In genomic region chrX:23736030-23736429, GRCh38 we compare ENCODE assay signal across 25 cellular contexts. TPM values are rescaled to one million over a fixed set of nuclear protein-coding genes. Genes with fewer than 3 reads are reported as not detected.
DNase-seq lines count a peak whose midpoint lies in the region; ATAC-seq and TF ChIP-seq lines count a peak whose summit lies in the region.
"Had no signal": no experiment of that assay in that cellular context is flagged by ENCODE, and none has a peak within 500 bp of the region (broad histone marks: within the 10 kb centered on the region; RNA-seq: fewer than 3 reads in every experiment).

No MANE protein-coding gene starts in this region.

- H4K20me1 ChIP-seq in PC-9 (ENCODE audit: insufficient read depth): 0 out of 2 replicates have a peak, but pooled peaks cover 5% of the 10 kb centered on the region

- H3K27ac ChIP-seq in Panc1 (ENCODE audit: low read length) (no peak overlapping the region), PC-9 (no peak overlapping the region)
- H3K27ac ChIP-seq: esophagus squamous epithelium, heart left ventricle, neural progenitor cell, skin epidermis had no signal

- no peaks in the 10 kb centered on the region for H3K9me3 ChIP-seq in Panc1 (ENCODE audit: control insufficient read depth, insufficient read depth, low read depth, low read length)
- H3K9me3 ChIP-seq in PC-9 (ENCODE audit: insufficient read depth, low read depth): no peaks in the 10 kb centered on the region
- H3K9me3 ChIP-seq: esophagus squamous epithelium, heart left ventricle had no signal

- H3K4me1 Mint-ChIP-seq in T-helper 1 cell treated with Interleukin-12 subunit alpha and Interleukin-12 subunit beta and Interleukin-4 antibody, amounts not matched to agents 30 μg/mL and 1 μg/mL, for 36 hours (ENCODE audit: low read depth): peaks cover 26% of the 10 kb centered on the region
- H3K4me1 Mint-ChIP-seq: neural progenitor cell had no signal

- TF ChIP-seq CTCF in LNCaP clone FGC (IDR thresholded peaks at IDR 0.05; ENCODE audit: control insufficient read depth, extremely low read depth, insufficient read depth) (no peak), Panc1 (IDR thresholded peaks at IDR 0.05) (no peak), fibroblast of villous mesenchyme (IDR thresholded peaks at IDR 0.05; ENCODE audit: insufficient read depth, low read depth, low read length) (no peak), PC-9 (conservative IDR thresholded peaks at IDR 0.05) (no peak)

- no peaks in the 10 kb centered on the region for H3K9me3 Mint-ChIP-seq in T-helper 1 cell treated with Interleukin-12 subunit alpha and Interleukin-12 subunit beta and Interleukin-4 antibody, amounts not matched to agents 30 μg/mL and 1 μg/mL, for 36 hours
- H3K9me3 Mint-ChIP-seq: brain; CD4-positive, alpha-beta T cell; neural progenitor cell had no signal

- H3K27me3 Mint-ChIP-seq in T-helper 1 cell treated with Interleukin-12 subunit alpha and Interleukin-12 subunit beta and Interleukin-4 antibody, amounts not matched to agents 30 μg/mL and 1 μg/mL, for 36 hours (ENCODE audit: low read depth): no peaks in the 10 kb centered on the region
- H3K27me3 Mint-ChIP-seq: activated CD4-positive, alpha-beta T cell treated with anti-CD3 and anti-CD28 coated beads for 36 hours; brain; CD4-positive, alpha-beta T cell had no signal

- H3K36me3 ChIP-seq in Panc1 (ENCODE audit: control insufficient read depth, insufficient read depth, low read length) (peaks cover 5% of the 10 kb centered on the region; the same call in 1 of the 2 replicates), PC-9 (ENCODE audit: low read depth) (no peaks in the 10 kb centered on the region; the same call in 1 of the 2 replicates)
- H3K36me3 ChIP-seq: neural progenitor cell had no signal

- H3K4me3 ChIP-seq in LNCaP clone FGC (ENCODE audit: low read depth, low read length) (no peak overlapping the region), Panc1 (ENCODE audit: low read depth in 2 of 2, low read length in 2 of 2) (no peak overlapping the region), fibroblast of villous mesenchyme (ENCODE audit: low read depth, low read length) (no peak overlapping the region), PC-9 (no peak overlapping the region)
- H3K4me3 ChIP-seq: esophagus squamous epithelium, heart left ventricle, neural progenitor cell, skin epidermis had no signal

- in situ Hi-C loops in Panc1 (cut with HindIII; ENCODE audit: low pct_unique_long_range_greater_than_20kb, low sequenced_read_pairs): no loop called here

- H3K4me2 ChIP-seq in PC-9: no peak overlapping the region
- H3K4me2 ChIP-seq: neural progenitor cell had no signal

- BruUV-seq in Panc1 (replicated peaks; lab: Mats Ljungman, UMichigan) (TSS peak; percentile 10), PC-9 (replicated peaks; lab: Mats Ljungman, UMichigan) (no TSS peak)

- H3K36me3 Mint-ChIP-seq in T-helper 1 cell treated with Interleukin-12 subunit alpha and Interleukin-12 subunit beta and Interleukin-4 antibody, amounts not matched to agents 30 μg/mL and 1 μg/mL, for 36 hours (ENCODE audit: low read depth): peaks cover 10% of the 10 kb centered on the region
- H3K36me3 Mint-ChIP-seq: neural progenitor cell had no signal

- ATAC-seq in Panc1: no peak
- no peak for ATAC-seq in HG03457 (IDR thresholded peaks at IDR 0.05; ENCODE audit: unreplicated experiment)
- ATAC-seq: activated CD4-positive, alpha-beta T cell treated with anti-CD3 and anti-CD28 coated beads for 36 hours; HCT116; heart left ventricle; SK-N-SH treated with all-trans-retinoic acid at 6 μM for 48 hours; stimulated activated naive CD8-positive, alpha-beta T cell treated with anti-CD3 and anti-CD28 coated beads, Interleukin-15, Interleukin-2, amounts not matched to agents 100 U/mL and 50 U/mL, for 24 hours had no signal

- peaks cover 49% of the 10 kb centered on the region for H3K79me2 ChIP-seq in PC-9 (ENCODE audit: low read depth)

- CTCF ChIA-PET in Panc1 (lab: Charles Lee): interaction anchor here (0.9 kb wide), 1 partner anchor 166 kb away, joined by 6 read pairs; no protein-coding TSS in a partner anchor
- CTCF ChIA-PET in PC-9 (lab: Charles Lee): interaction anchor here (1.1 kb wide), 1 partner anchor 166 kb away, joined by 5 read pairs; no protein-coding TSS in a partner anchor

- no peaks in the 10 kb centered on the region for H3K27me3 ChIP-seq in Panc1 (ENCODE audit: control insufficient read depth, insufficient read depth, low read length)
- no peaks in the 10 kb centered on the region for H3K27me3 ChIP-seq in PC-9 (ENCODE audit: insufficient read depth, low read depth)
- H3K27me3 ChIP-seq: esophagus squamous epithelium, neural progenitor cell had no signal

- POLR2A ChIA-PET in Panc1 (lab: Charles Lee) (no interaction called here), PC-9 (lab: Charles Lee; ENCODE audit: unreplicated experiment) (no interaction called here)

- no peak overlapping the region for H2AFZ ChIP-seq in PC-9
- H2AFZ ChIP-seq: neural progenitor cell had no signal

- DNase-seq in T-helper 1 cell: no peak
- peak; percentile 58 for DNase-seq in LNCaP clone FGC (ENCODE audit: low read depth)
- no peak for DNase-seq in Panc1 (ENCODE audit: low read depth, low spot score)
- peak; percentile 34 for DNase-seq in fibroblast of villous mesenchyme (ENCODE audit: low read depth)
- DNase-seq in NCI-H2107 treated with DMSO at 0.1 percent for 48 hours (lab: John Stamatoyannopoulos, UW; ENCODE audit: unreplicated experiment): no peak
- DNase-seq in PC-9: no peak
- DNase-seq: activated CD4-positive, alpha-beta T cell treated with anti-CD3 and anti-CD28 coated beads for 36 hours; activated naive CD4-positive, alpha-beta T cell treated with anti-CD3 and anti-CD28 coated beads, Interleukin-2, amount 50 U/mL, for 16 hours; activated T-cell treated with anti-CD3 and anti-CD28 coated beads, Interleukin-2, amount 50 U/mL, for 48 hours; CD4-positive, alpha-beta T cell; cerebellar nuclear complex; esophagus squamous epithelium; foreskin melanocyte; heart left ventricle; NCI-H1092 treated with DMSO at 0.1 percent for 48 hours; NCI-H345; NCI-H82; stimulated activated naive CD8-positive, alpha-beta T cell treated with anti-CD3 and anti-CD28 coated beads, Interleukin-15, Interleukin-2, amounts not matched to agents 100 U/mL and 50 U/mL, for 24 hours had no signal

- H3K27ac Mint-ChIP-seq in T-helper 1 cell treated with Interleukin-12 subunit alpha and Interleukin-12 subunit beta and Interleukin-4 antibody, amounts not matched to agents 30 μg/mL and 1 μg/mL, for 36 hours: peak overlapping the region; percentile 20
- H3K27ac Mint-ChIP-seq: activated CD4-positive, alpha-beta T cell treated with anti-CD3 and anti-CD28 coated beads for 36 hours; CD4-positive, alpha-beta T cell; neural progenitor cell had no signal

- no peaks in the 10 kb centered on the region for H3F3A ChIP-seq in PC-9 (ENCODE audit: insufficient read depth, low read depth)

- no peaks in the 10 kb centered on the region for H3K4me1 ChIP-seq in Panc1 (ENCODE audit: control insufficient read depth, insufficient read depth, low read length)
- H3K4me1 ChIP-seq in PC-9 (replicated peaks; ENCODE audit: insufficient read depth): no peaks in the 10 kb centered on the region
- H3K4me1 ChIP-seq: esophagus squamous epithelium, neural progenitor cell had no signal

- no peaks in the 10 kb centered on the region for H3K9me2 ChIP-seq in PC-9 (ENCODE audit: insufficient read depth)

- intact Hi-C loops in Panc1 (cut with micrococcal nuclease; ENCODE audit: unreplicated experiment): no loop called here
- intact Hi-C loops in PC-9 (cut with micrococcal nuclease; ENCODE audit: unreplicated experiment): no loop called here

- no peak overlapping the region for H3K4me3 Mint-ChIP-seq in T-helper 1 cell treated with Interleukin-12 subunit alpha and Interleukin-12 subunit beta and Interleukin-4 antibody, amounts not matched to agents 30 μg/mL and 1 μg/mL, for 36 hours
- H3K4me3 Mint-ChIP-seq: activated CD4-positive, alpha-beta T cell treated with anti-CD3 and anti-CD28 coated beads for 36 hours; brain; CD4-positive, alpha-beta T cell; neural progenitor cell had no signal

RNA-seq across cellular contexts. Expression of gene ACOT9, which starts 7.0 kb away (rescaled TPM):
- 44.5 TPM for total RNA-seq in Panc1 (2021; ENCODE audit: unreplicated experiment)
- 28.7 TPM for polyA plus RNA-seq in Panc1 (2012; ENCODE audit: insufficient read length)
- 69.5 and 72.8 TPM in 2 replicates for total RNA-seq in fibroblast of villous mesenchyme
- 40.6 and 47.0 TPM in 2 replicates for total RNA-seq in PC-9 (2021)

RNA-seq across cellular contexts. Expression of gene SAT1, which starts 46.9 kb away (rescaled TPM):
- total RNA-seq in Panc1 (2021; ENCODE audit: unreplicated experiment) (173 TPM), fibroblast of villous mesenchyme (71.7 and 81.8 TPM in 2 replicates), PC-9 (2021) (99.1 and 131 TPM in 2 replicates)
- polyA plus RNA-seq in Panc1 (2012; ENCODE audit: insufficient read length): 215 TPM

Comparison
In these comparisons a context has a peak if more than half of its experiments do, and no peak if none do; other contexts are left out.
1. DNase-seq: peak in LNCaP clone FGC (single experiment) and fibroblast of villous mesenchyme (single experiment); none in T-helper 1 cell (0 of 5), Panc1 (single experiment), NCI-H2107 treated with DMSO at 0.1 percent for 48 hours (single experiment) and PC-9 (0 of 2).